ENCODE assay signal across 25 cellular contexts in genomic region chr21:45481566-45481965, GRCh38.
"Had no signal": no experiment of that assay in that cellular context is flagged by ENCODE, and none has a peak within 500 bp of the region (broad histone marks: within the 10 kb centered on the region; RNA-seq: fewer than 3 reads in every experiment).

No MANE protein-coding gene starts in this region.

- ATAC-seq: activated CD8-positive, alpha-beta T cell treated with anti-CD3 and anti-CD28 coated beads for 36 hours; activated naive CD4-positive, alpha-beta T cell treated with anti-CD3 and anti-CD28 coated beads, Interleukin-2, amount 50 U/mL, for 72 hours; activated T-cell treated with anti-CD3 and anti-CD28 coated beads, Interleukin-2, amount 50 U/mL, for 72 hours; activated T-helper 17 cell treated with anti-CD3 and anti-CD28 coated beads, Interleukin-2, amount 50 U/mL, for 72 hours; Panc1 had no signal

- H3K4me2 ChIP-seq: KMS-11 had no signal

- H3K4me3 Mint-ChIP-seq: activated CD4-positive, alpha-beta T cell treated with anti-CD3 and anti-CD28 coated beads, Interleukin-2, amount 10 ng/mL, durations not matched to agents 24 days and 14 days; activated CD8-positive, alpha-beta T cell treated with anti-CD3 and anti-CD28 coated beads for 36 hours; activated T-cell treated with anti-CD3 and anti-CD28 coated beads, Interleukin-2, amount 50 U/mL, for 72 hours; activated T-helper 17 cell treated with anti-CD3 and anti-CD28 coated beads, Interleukin-2, amount 50 U/mL, for 72 hours; brain; T-helper 2 cell treated with Interferon-gamma antibody and Interleukin-4, amounts not matched to agents 5 μg/mL and 100 μg/mL, for 36 hours had no signal

- H3K9me3 ChIP-seq: adrenal gland had no signal

- H3K9me3 Mint-ChIP-seq: activated CD4-positive, alpha-beta T cell treated with anti-CD3 and anti-CD28 coated beads, Interleukin-2, amount 10 ng/mL, durations not matched to agents 24 days and 14 days; activated CD8-positive, alpha-beta T cell treated with anti-CD3 and anti-CD28 coated beads for 36 hours; activated T-helper 17 cell treated with anti-CD3 and anti-CD28 coated beads, Interleukin-2, amount 50 U/mL, for 72 hours; brain; T-helper 2 cell treated with Interferon-gamma antibody and Interleukin-4, amounts not matched to agents 5 μg/mL and 100 μg/mL, for 36 hours had no signal

- H3K27ac Mint-ChIP-seq: activated CD4-positive, alpha-beta T cell treated with anti-CD3 and anti-CD28 coated beads, Interleukin-2, amount 10 ng/mL, durations not matched to agents 24 days and 14 days; activated CD8-positive, alpha-beta T cell treated with anti-CD3 and anti-CD28 coated beads for 36 hours; activated naive CD4-positive, alpha-beta T cell treated with anti-CD3 and anti-CD28 coated beads, Interleukin-2, amount 50 U/mL, for 72 hours; activated T-cell treated with anti-CD3 and anti-CD28 coated beads, Interleukin-2, amount 50 U/mL, for 72 hours; activated T-helper 17 cell treated with anti-CD3 and anti-CD28 coated beads, Interleukin-2, amount 50 U/mL, for 72 hours; brain; T-helper 2 cell treated with Interferon-gamma antibody and Interleukin-4, amounts not matched to agents 5 μg/mL and 100 μg/mL, for 36 hours had no signal

- H3K9ac ChIP-seq: KMS-11 had no signal

- H3K27me3 ChIP-seq: adrenal gland had no signal

- H3K4me3 ChIP-seq: adrenal gland had no signal

- H3K27me3 Mint-ChIP-seq: activated CD4-positive, alpha-beta T cell treated with anti-CD3 and anti-CD28 coated beads, Interleukin-2, amount 10 ng/mL, durations not matched to agents 24 days and 14 days; activated CD8-positive, alpha-beta T cell treated with anti-CD3 and anti-CD28 coated beads for 36 hours; activated T-helper 17 cell treated with anti-CD3 and anti-CD28 coated beads, Interleukin-2, amount 50 U/mL, for 72 hours; brain had no signal

- DNase-seq: activated CD4-positive, alpha-beta T cell treated with anti-CD3 and anti-CD28 coated beads, Interleukin-2, amount 10 ng/mL, durations not matched to agents 24 days and 14 days; activated CD4-positive, alpha-beta T cell treated with anti-CD3 and anti-CD28 coated beads, Interleukin-2, amount 50 U/mL, for 4 hours; activated CD8-positive, alpha-beta T cell treated with anti-CD3 and anti-CD28 coated beads for 36 hours; activated effector memory CD4-positive, alpha-beta T cell treated with anti-CD3 and anti-CD28 coated beads, Interleukin-2, amount 50 U/mL, for 16 hours; activated naive CD4-positive, alpha-beta T cell treated with Interleukin-2 at 50 U/mL for 16 hours; activated T-cell treated with anti-CD3 and anti-CD28 coated beads, Interleukin-2, amount 50 U/mL, for 1 hour; activated T-cell treated with anti-CD3 and anti-CD28 coated beads, Interleukin-2, amount 50 U/mL, for 72 hours; adrenal gland; anterior cingulate cortex; central memory CD4-positive, alpha-beta T cell; MM.1S; MV-4-11; NCI-H1092; NCI-H1436 treated with DMSO at 0.1 percent for 48 hours; NCI-H1694 treated with DMSO at 0.1 percent for 48 hours; NCI-H2029; NCI-H345; NCI-H524 treated with DMSO at 0.1 percent for 48 hours; SW 1271 had no signal

- H3K27ac ChIP-seq: adrenal gland, KMS-11 had no signal
